Comparison of ENCODE assay signal across 8 cellular contexts in genomic region chr1:16248603-16249534, GRCh38. TPM values are rescaled to one million over a fixed set of nuclear protein-coding genes. Genes with fewer than 3 reads are reported as not detected.
DNase-seq lines count a peak whose midpoint lies in the region; ATAC-seq and TF ChIP-seq lines count a peak whose summit lies in the region.

No MANE protein-coding gene starts in this region.

- H3K9me3 Mint-ChIP-seq in chondrocyte (ENCODE audit: low read depth), result no peaks in the 10 kb centered on the region
- no peaks in the 10 kb centered on the region for H3K9me3 Mint-ChIP-seq in Caco-2 (ENCODE audit: unreplicated experiment)

- H3K27ac Mint-ChIP-seq in chondrocyte (ENCODE audit: unreplicated experiment) (peak overlapping the region; percentile 95), Caco-2 (ENCODE audit: unreplicated experiment) (no peak overlapping the region)

- H4K20me1 ChIP-seq in OCI-LY1 (ENCODE audit: insufficient read depth, low read length), result no peaks in the 10 kb centered on the region

- H3K36me3 ChIP-seq in OCI-LY1 (ENCODE audit: insufficient read depth, low read length) (peaks cover 43% of the 10 kb centered on the region), Caco-2 (ENCODE audit: control insufficient read depth, insufficient read depth, low read length) (no peaks in the 10 kb centered on the region)

- H3K27me3 ChIP-seq in OCI-LY1 (ENCODE audit: insufficient read depth, low read length), result no peaks in the 10 kb centered on the region
- no peaks in the 10 kb centered on the region for H3K27me3 ChIP-seq in Caco-2 (replicated peaks; ENCODE audit: control insufficient read depth, insufficient read depth, low read length)

- POLR2A ChIA-PET in Caco-2 (lab: Charles Lee), result interaction anchor here (0.7 kb wide), 1 partner anchor 37 kb away, joined by 5 read pairs; no protein-coding TSS in a partner anchor

- in situ Hi-C loops in G401 (cut with HindIII; ENCODE audit: low sequenced_read_pairs), result no loop called here

- H3K4me1 ChIP-seq in OCI-LY1 (ENCODE audit: insufficient read depth, low read length, severe bottlenecking), result peaks cover 32% of the 10 kb centered on the region
- no peaks in the 10 kb centered on the region for H3K4me1 ChIP-seq in Caco-2

- no peak overlapping the region for H2AFZ ChIP-seq in OCI-LY1 (ENCODE audit: low read length)

- DNase-seq in G401 (ENCODE audit: low spot score) (peak; percentile 94), HUDEP-2 (lab: John Stamatoyannopoulos, UW; ENCODE audit: unreplicated experiment in 76 of 76) (peak in 72 of 76 experiments; percentile 22 to 89 (median 75)), chondrocyte (ENCODE audit: low spot score) (peak; percentile 43), lung microvascular endothelial cell (ENCODE audit: low read depth in 2 of 2) (peak; percentile 67 to 95), ureter (ENCODE audit: low spot score) (peak; percentile 89), Caco-2 (no peak)

- ATAC-seq in HG03521 (IDR thresholded peaks at IDR 0.05; ENCODE audit: unreplicated experiment), result no peak

- H3K9me2 ChIP-seq in OCI-LY1 (ENCODE audit: low read depth, low read length), result no peaks in the 10 kb centered on the region

- H3K27me3 Mint-ChIP-seq in chondrocyte (ENCODE audit: low read depth) (no peaks in the 10 kb centered on the region), Caco-2 (ENCODE audit: insufficient read depth, unreplicated experiment) (no peaks in the 10 kb centered on the region)

- no peak overlapping the region for H3K4me3 Mint-ChIP-seq in chondrocyte (ENCODE audit: unreplicated experiment)
- no peak overlapping the region for H3K4me3 Mint-ChIP-seq in Caco-2 (ENCODE audit: unreplicated experiment)

- no TSS peak for BruUV-seq in Caco-2 (replicated peaks; lab: Mats Ljungman, UMichigan)

- intact Hi-C loops in Caco-2 (cut with micrococcal nuclease; ENCODE audit: unreplicated experiment), result no loop called here

- H3K36me3 Mint-ChIP-seq in chondrocyte (ENCODE audit: low read depth), result peaks cover 17% of the 10 kb centered on the region
- H3K36me3 Mint-ChIP-seq in Caco-2 (ENCODE audit: insufficient read depth, unreplicated experiment), result peaks cover 29% of the 10 kb centered on the region

- H3K9ac ChIP-seq in OCI-LY1 (ENCODE audit: low read length), result peak overlapping the region; percentile 2; the same call in 1 of the 2 replicates

- H3K4me1 Mint-ChIP-seq in chondrocyte (ENCODE audit: low read depth), result peaks cover 45% of the 10 kb centered on the region
- H3K4me1 Mint-ChIP-seq in Caco-2 (ENCODE audit: low read depth, unreplicated experiment), result no peaks in the 10 kb centered on the region

- H3K9me3 ChIP-seq in OCI-LY1 (ENCODE audit: low read length) (no peaks in the 10 kb centered on the region), Caco-2 (no peaks in the 10 kb centered on the region)

- H3K79me2 ChIP-seq in OCI-LY1 (ENCODE audit: insufficient read depth, low read length), result no peaks in the 10 kb centered on the region

- TF ChIP-seq CTCF in OCI-LY1 (IDR thresholded peaks at IDR 0.05; ENCODE audit: low read length), result no peak
- no peak for TF ChIP-seq CTCF in chondrocyte (IDR thresholded peaks at IDR 0.05)
- no peak for TF ChIP-seq CTCF in Caco-2 (IDR thresholded peaks at IDR 0.05; ENCODE audit: insufficient read depth in 1 of 2, low read depth in 1 of 2, low read length in 1 of 2, severe bottlenecking in 1 of 2, unreplicated experiment in 1 of 2)

- CTCF ChIA-PET in Caco-2 (lab: Charles Lee), result interaction anchor here (0.6 kb wide), 1 partner anchor 74 kb away, joined by 3 read pairs; no protein-coding TSS in a partner anchor

- peaks cover 7% of the 10 kb centered on the region; the same call in 1 of the 2 replicates for H3F3A ChIP-seq in OCI-LY1 (ENCODE audit: insufficient read depth, low read length)

- H3K4me3 ChIP-seq in OCI-LY1 (ENCODE audit: low read depth, low read length, poor library complexity, severe bottlenecking) (no peak overlapping the region), Caco-2 (ENCODE audit: low read depth, low read length) (no peak overlapping the region)

- peak overlapping the region; percentile 84 for H3K27ac ChIP-seq in OCI-LY1 (ENCODE audit: low read depth, low read length, poor library complexity, severe bottlenecking)

- peak overlapping the region; percentile 31 for H3K4me2 ChIP-seq in OCI-LY1 (ENCODE audit: low read length)

RNA-seq across cellular contexts. Expression of gene CPLANE2, which starts 11.9 kb away (rescaled TPM):
- total RNA-seq in G401 (2014; rRNA removed; shearing (Covaris generic)), result 2.8 and 3.5 TPM in 2 replicates
- total RNA-seq in chondrocyte (8.5 to 12.3 TPM (median 12.0 TPM) in 3 replicates), lung microvascular endothelial cell (6.7 and 7.2 TPM in 2 replicates), ureter (9.0 TPM), Caco-2 (2022) (2.1 and 4.2 TPM in 2 replicates)

RNA-seq across cellular contexts. Expression of gene ARHGEF19, which starts 36.4 kb away (rescaled TPM):
- total RNA-seq in G401 (2014; rRNA removed; shearing (Covaris generic)), result 4.7 and 7.4 TPM in 2 replicates
- total RNA-seq in chondrocyte (14.4 to 17.7 TPM (median 16.1 TPM) in 3 replicates), lung microvascular endothelial cell (3.3 and 4.6 TPM in 2 replicates), ureter (24.8 TPM), Caco-2 (2022) (7.7 and 8.0 TPM in 2 replicates)

Comparison
In these comparisons a context has a peak if more than half of its experiments do, and no peak if none do; other contexts are left out.
1. DNase-seq: peak in G401 (single experiment), HUDEP-2 (72 of 76), chondrocyte (single experiment), lung microvascular endothelial cell (2 of 2) and ureter (single experiment); none in Caco-2 (0 of 2).